Comparison of ENCODE assay signal across 2 cellular contexts in the genomic region with DNA sequence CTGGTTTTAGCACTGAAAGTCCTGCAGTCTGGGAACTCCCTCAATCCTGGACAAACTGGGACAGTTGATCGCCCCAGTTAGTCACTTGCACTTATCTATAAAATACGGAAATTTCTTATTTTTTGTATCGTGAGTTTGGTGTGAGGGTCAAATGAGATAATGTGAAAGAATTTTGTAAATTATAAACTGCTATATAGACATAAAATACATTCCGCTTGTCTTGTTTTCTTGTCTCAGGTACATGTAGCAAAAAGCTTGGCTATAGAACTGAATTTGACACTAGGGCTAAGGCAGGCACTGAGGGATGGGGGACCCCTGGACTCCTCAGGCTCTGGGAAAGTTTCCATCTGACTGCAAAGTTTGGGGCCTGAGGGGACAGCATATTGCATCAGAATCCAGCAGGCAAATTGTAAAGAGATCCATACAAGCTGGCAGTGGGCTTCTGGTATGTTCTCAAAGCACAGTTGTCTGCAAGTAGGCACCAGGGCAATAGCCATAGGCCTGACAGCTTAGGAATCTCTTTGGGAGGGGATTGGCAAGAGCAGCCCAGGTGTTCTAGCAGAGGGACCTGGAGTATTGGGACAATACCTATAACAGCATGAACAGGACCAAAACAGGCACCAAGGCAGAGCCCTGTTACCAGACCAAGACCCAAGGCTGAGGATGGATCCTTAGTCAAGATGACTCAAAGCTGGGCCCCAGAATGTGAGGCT.
TF ChIP-seq lines count a peak whose summit lies in the region.

No MANE protein-coding gene starts in this region.

TF ChIP-seq in HepG2, 621 proteins besides CTCF, POLR2A, EP300 and RAD21:
- TF ChIP-seq, protein P1, sequence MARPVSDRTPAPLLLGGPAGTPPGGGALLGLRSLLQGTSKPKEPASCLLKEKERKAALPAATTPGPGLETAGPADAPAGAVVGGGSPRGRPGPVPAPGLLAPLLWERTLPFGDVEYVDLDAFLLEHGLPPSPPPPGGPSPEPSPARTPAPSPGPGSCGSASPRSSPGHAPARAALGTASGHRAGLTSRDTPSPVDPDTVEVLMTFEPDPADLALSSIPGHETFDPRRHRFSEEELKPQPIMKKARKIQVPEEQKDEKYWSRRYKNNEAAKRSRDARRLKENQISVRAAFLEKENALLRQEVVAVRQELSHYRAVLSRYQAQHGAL (CRISPR knock-in tag; IDR thresholded peaks at IDR 0.05; ENCODE audit: not compliant biosample characterization), result no peak
- no peak for TF ChIP-seq FOXO1 (CRISPR knock-in tag; IDR thresholded peaks at IDR 0.05)
- 0 out of 2 replicates have a peak, but pooled peaks have one; percentile 28 for TF ChIP-seq MAFF (IDR thresholded peaks at IDR 0.05; ENCODE audit: low read depth, low read length)
- TF ChIP-seq SMARCE1 (IDR thresholded peaks at IDR 0.05; ENCODE audit: borderline replicate concordance), result no peak
- peak; percentile 17 to 60; a peak in 2 of 4 replicates for TF ChIP-seq MAFK (conservative IDR thresholded peaks at IDR 0.05 in 1 of 2, IDR thresholded peaks at IDR 0.05 in 1 of 2; ENCODE audit: low read length in 2 of 2)

TF ChIP-seq in SK-N-SH treated with all-trans-retinoic acid at 6 μM for 48 hours, 23 proteins besides CTCF, POLR2A, EP300 and RAD21:
- TF ChIP-seq ZNF70 (CRISPR knock-in tag; IDR thresholded peaks at IDR 0.05) (no peak), POU6F1 (CRISPR knock-in tag; IDR thresholded peaks at IDR 0.05; ENCODE audit: borderline replicate concordance, low read depth) (no peak), ARNTL (CRISPR knock-in tag; IDR thresholded peaks at IDR 0.05; ENCODE audit: borderline replicate concordance, low read depth) (no peak), SNAI2 (CRISPR knock-in tag; IDR thresholded peaks at IDR 0.05) (no peak), PPARA (CRISPR knock-in tag; IDR thresholded peaks at IDR 0.05; ENCODE audit: borderline replicate concordance) (no peak), TSHZ2 (CRISPR knock-in tag; IDR thresholded peaks at IDR 0.05) (no peak), OSR1 (CRISPR knock-in tag; IDR thresholded peaks at IDR 0.05) (no peak), TOX (CRISPR knock-in tag; IDR thresholded peaks at IDR 0.05; ENCODE audit: borderline replicate concordance) (no peak), ISL1 (CRISPR knock-in tag; IDR thresholded peaks at IDR 0.05) (no peak), RARB (CRISPR knock-in tag; IDR thresholded peaks at IDR 0.05) (no peak), TCF4 (CRISPR knock-in tag; IDR thresholded peaks at IDR 0.05; ENCODE audit: borderline replicate concordance) (no peak), GLIS3 (CRISPR knock-in tag; IDR thresholded peaks at IDR 0.05) (no peak), ZNF8 (CRISPR knock-in tag; IDR thresholded peaks at IDR 0.05) (no peak), ZFP30 (CRISPR knock-in tag; IDR thresholded peaks at IDR 0.05) (no peak), CSDC2 (CRISPR knock-in tag; IDR thresholded peaks at IDR 0.05) (no peak), ZC3H10 (CRISPR knock-in tag; IDR thresholded peaks at IDR 0.05) (no peak), BACH2 (CRISPR knock-in tag; IDR thresholded peaks at IDR 0.05; ENCODE audit: borderline replicate concordance) (no peak), CREB5 (CRISPR knock-in tag; IDR thresholded peaks at IDR 0.05; ENCODE audit: low read depth) (no peak)
- TF ChIP-seq, protein P2, sequence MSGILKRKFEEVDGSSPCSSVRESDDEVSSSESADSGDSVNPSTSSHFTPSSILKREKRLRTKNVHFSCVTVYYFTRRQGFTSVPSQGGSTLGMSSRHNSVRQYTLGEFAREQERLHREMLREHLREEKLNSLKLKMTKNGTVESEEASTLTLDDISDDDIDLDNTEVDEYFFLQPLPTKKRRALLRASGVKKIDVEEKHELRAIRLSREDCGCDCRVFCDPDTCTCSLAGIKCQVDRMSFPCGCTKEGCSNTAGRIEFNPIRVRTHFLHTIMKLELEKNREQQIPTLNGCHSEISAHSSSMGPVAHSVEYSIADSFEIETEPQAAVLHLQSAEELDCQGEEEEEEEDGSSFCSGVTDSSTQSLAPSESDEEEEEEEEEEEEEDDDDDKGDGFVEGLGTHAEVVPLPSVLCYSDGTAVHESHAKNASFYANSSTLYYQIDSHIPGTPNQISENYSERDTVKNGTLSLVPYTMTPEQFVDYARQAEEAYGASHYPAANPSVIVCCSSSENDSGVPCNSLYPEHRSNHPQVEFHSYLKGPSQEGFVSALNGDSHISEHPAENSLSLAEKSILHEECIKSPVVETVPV (CRISPR knock-in tag; IDR thresholded peaks at IDR 0.05), result no peak
- TF ChIP-seq, protein P3, sequence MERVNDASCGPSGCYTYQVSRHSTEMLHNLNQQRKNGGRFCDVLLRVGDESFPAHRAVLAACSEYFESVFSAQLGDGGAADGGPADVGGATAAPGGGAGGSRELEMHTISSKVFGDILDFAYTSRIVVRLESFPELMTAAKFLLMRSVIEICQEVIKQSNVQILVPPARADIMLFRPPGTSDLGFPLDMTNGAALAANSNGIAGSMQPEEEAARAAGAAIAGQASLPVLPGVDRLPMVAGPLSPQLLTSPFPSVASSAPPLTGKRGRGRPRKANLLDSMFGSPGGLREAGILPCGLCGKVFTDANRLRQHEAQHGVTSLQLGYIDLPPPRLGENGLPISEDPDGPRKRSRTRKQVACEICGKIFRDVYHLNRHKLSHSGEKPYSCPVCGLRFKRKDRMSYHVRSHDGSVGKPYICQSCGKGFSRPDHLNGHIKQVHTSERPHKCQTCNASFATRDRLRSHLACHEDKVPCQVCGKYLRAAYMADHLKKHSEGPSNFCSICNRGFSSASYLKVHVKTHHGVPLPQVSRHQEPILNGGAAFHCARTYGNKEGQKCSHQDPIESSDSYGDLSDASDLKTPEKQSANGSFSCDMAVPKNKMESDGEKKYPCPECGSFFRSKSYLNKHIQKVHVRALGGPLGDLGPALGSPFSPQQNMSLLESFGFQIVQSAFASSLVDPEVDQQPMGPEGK (CRISPR knock-in tag; IDR thresholded peaks at IDR 0.05; ENCODE audit: borderline replicate concordance), result no peak
